21 cellular contexts compared by ENCODE assay signal in the genomic region with DNA sequence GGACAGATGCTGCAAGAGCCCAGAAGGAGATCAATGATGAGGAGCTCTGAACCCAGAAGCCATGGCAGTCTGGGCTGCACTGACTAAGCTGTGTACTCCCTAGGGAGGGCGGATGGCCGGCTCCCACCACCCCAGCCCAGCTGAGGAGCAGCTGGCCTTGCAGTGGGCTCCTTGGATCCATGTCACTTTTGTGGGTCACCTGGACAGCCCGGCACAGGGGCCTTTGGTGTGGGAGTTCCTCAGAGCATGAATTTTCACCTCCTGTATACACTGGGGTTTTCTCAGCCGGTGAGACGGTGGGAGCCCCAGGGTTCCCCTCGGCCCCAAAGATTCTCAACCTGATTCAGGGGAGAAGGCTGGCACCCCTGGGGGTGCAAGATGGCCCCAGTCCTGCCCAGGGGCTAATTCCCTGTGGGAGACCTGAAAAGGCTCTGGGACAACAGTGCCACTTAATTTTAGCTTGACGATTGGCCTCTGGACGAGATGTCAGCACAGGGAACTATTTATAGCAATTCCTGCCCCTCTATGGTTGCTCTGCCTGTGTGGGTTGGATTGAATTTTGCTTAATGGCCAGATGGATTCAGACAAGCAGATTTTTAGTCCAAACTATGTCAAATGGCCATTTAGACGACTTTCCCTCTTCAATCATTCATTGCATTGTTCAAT.
DNase-seq lines count a peak whose midpoint lies in the region; ATAC-seq and TF ChIP-seq lines count a peak whose summit lies in the region.
"Had no signal": no experiment of that assay in that cellular context is flagged by ENCODE, and none has a peak within 500 bp of the region (broad histone marks: within the 10 kb centered on the region; RNA-seq: fewer than 3 reads in every experiment).

No MANE protein-coding gene starts in this region.

- peaks cover 13% of the 10 kb centered on the region for H3K27me3 Mint-ChIP-seq in nephron (ENCODE audit: low read depth)
- H3K27me3 Mint-ChIP-seq in stimulated activated memory B cell treated with anti-CD40 and anti-IgM and Interleukin-4, amounts not matched to agents 10 μg/mL and 1 μg/mL and 100 μg/mL, for 72 hours: peaks cover 18% of the 10 kb centered on the region

- H3K4me1 ChIP-seq in heart left ventricle: peaks cover 0 to 14% (median 8%) of the 10 kb centered on the region in 12 donors

- H3K9me3 Mint-ChIP-seq in nephron: no peaks in the 10 kb centered on the region
- H3K9me3 Mint-ChIP-seq in stimulated activated memory B cell treated with anti-CD40 and anti-IgM and Interleukin-4, amounts not matched to agents 10 μg/mL and 1 μg/mL and 100 μg/mL, for 72 hours: no peaks in the 10 kb centered on the region
- H3K9me3 Mint-ChIP-seq: CD14-positive monocyte had no signal

- H3K4me3 ChIP-seq in heart left ventricle (no peak overlapping the region), MG63 (no peak overlapping the region)

- peak; percentile 58 to 83 (median 81) for ATAC-seq in heart left ventricle
- peak; percentile 10 for ATAC-seq in stimulated activated memory B cell treated with anti-CD40 and anti-IgM and Interleukin-4, amounts not matched to agents 10 μg/mL and 1 μg/mL and 100 μg/mL, for 72 hours
- no peak for ATAC-seq in HG03469 (IDR thresholded peaks at IDR 0.05; ENCODE audit: unreplicated experiment)
- ATAC-seq: HepG2, Panc1 had no signal

- DNase-seq in heart left ventricle: peak in 1 of 5 donors; percentile 37
- no peak for DNase-seq in MG63
- DNase-seq in NCI-H226: no peak
- DNase-seq: ACHN, AML-193, DMS79 treated with DMSO at 0.1 percent for 48 hours, GOT3, KG1, NCI-H1048, NCI-H1436 treated with DMSO at 0.1 percent for 48 hours, NCI-H2029 treated with DMSO at 0.1 percent for 48 hours, NCI-H2171, NCI-H446, NCI-H526 treated with DMSO at 0.1 percent for 48 hours had no signal

- H3K27ac ChIP-seq in KOPT-K1 (ENCODE audit: low read depth, low read length, poor library complexity, severe bottlenecking): peak overlapping the region; percentile 75
- peak overlapping the region in 6 of 12 donors; percentile 11 to 53 (median 25) for H3K27ac ChIP-seq in heart left ventricle

- TF ChIP-seq CTCF in heart left ventricle (IDR thresholded peaks at IDR 0.05): no peak
- no peak for TF ChIP-seq CTCF in nephron (IDR thresholded peaks at IDR 0.05; ENCODE audit: unreplicated experiment in 3 of 3)

- H3K9me3 ChIP-seq in KOPT-K1 (ENCODE audit: insufficient read depth, low read length, poor library complexity, severe bottlenecking) (no peaks in the 10 kb centered on the region), heart left ventricle (no peaks in the 10 kb centered on the region), MG63 (no peaks in the 10 kb centered on the region)

- TF ChIP-seq POLR2A in heart left ventricle (IDR thresholded peaks at IDR 0.05): no peak

- H3K36me3 ChIP-seq in KOPT-K1 (ENCODE audit: insufficient read depth, low read length) (no peaks in the 10 kb centered on the region), heart left ventricle (no peaks in the 10 kb centered on the region), MG63 (no peaks in the 10 kb centered on the region)

- peak overlapping the region in 2 of 3 experiments; percentile 64 to 66 for H3K27ac Mint-ChIP-seq in nephron
- H3K27ac Mint-ChIP-seq in stimulated activated memory B cell treated with anti-CD40 and anti-IgM and Interleukin-4, amounts not matched to agents 10 μg/mL and 1 μg/mL and 100 μg/mL, for 72 hours: no peak overlapping the region
- H3K27ac Mint-ChIP-seq: CD14-positive monocyte had no signal

- WGBS in heart left ventricle, 4 donors: 60 to 73% (median 67%) methylated on average over 9 of the region's 9 CpGs

- H3K4me3 Mint-ChIP-seq in nephron: no peak overlapping the region
- no peak overlapping the region for H3K4me3 Mint-ChIP-seq in stimulated activated memory B cell treated with anti-CD40 and anti-IgM and Interleukin-4, amounts not matched to agents 10 μg/mL and 1 μg/mL and 100 μg/mL, for 72 hours
- H3K4me3 Mint-ChIP-seq: CD14-positive monocyte had no signal

- H3K27me3 ChIP-seq in heart left ventricle (no peaks in the 10 kb centered on the region), MG63 (no peaks in the 10 kb centered on the region)

- intact Hi-C loops in heart left ventricle (cut with DNase I): no loop called here

- peaks cover 40% of the 10 kb centered on the region for H3K4me1 Mint-ChIP-seq in nephron
- no peaks in the 10 kb centered on the region for H3K4me1 Mint-ChIP-seq in stimulated activated memory B cell treated with anti-CD40 and anti-IgM and Interleukin-4, amounts not matched to agents 10 μg/mL and 1 μg/mL and 100 μg/mL, for 72 hours
- H3K4me1 Mint-ChIP-seq: CD14-positive monocyte had no signal

- H3K36me3 Mint-ChIP-seq in nephron (ENCODE audit: low read depth): no peaks in the 10 kb centered on the region
- H3K36me3 Mint-ChIP-seq in stimulated activated memory B cell treated with anti-CD40 and anti-IgM and Interleukin-4, amounts not matched to agents 10 μg/mL and 1 μg/mL and 100 μg/mL, for 72 hours: no peaks in the 10 kb centered on the region
- H3K36me3 Mint-ChIP-seq: CD14-positive monocyte had no signal
